11 cellular contexts compared by ENCODE assay signal in the genomic region with DNA sequence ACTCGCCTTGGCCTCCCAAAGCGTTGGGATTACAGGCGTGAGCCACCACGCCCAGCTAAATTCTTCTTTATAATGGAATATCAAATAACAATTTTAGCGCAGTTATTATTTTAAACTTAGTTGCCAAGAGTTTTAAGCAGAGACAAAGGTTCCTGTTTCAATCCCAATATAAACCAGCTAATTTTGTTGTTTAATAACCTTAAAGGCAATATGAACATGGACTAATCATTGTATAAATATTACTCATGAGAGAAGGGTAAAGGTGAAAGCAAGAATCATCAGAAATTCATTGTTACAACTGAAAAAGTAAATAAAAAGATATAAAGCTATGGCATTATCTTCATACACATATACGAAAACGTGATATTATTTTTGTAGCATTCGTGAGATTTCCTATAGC. TPM values are rescaled to one million over a fixed set of nuclear protein-coding genes. Genes with fewer than 3 reads are reported as not detected.
"Had no signal": no experiment of that assay in that cellular context is flagged by ENCODE, and none has a peak within 500 bp of the region (broad histone marks: within the 10 kb centered on the region; RNA-seq: fewer than 3 reads in every experiment).

No MANE protein-coding gene starts in this region.

- H3K27me3 Mint-ChIP-seq: IgD-negative memory B cell had no signal

- H3K4me3 Mint-ChIP-seq: HFFc6, IgD-negative memory B cell had no signal

- H3K27ac ChIP-seq: GM23248, HL-60 had no signal

- DNase-seq: GM23248, GOT3, H7, HFFc6 had no signal

- H3K27ac Mint-ChIP-seq: HFFc6, IgD-negative memory B cell had no signal

- H2AFZ ChIP-seq: GM23248 had no signal

- H3K9ac ChIP-seq: GM23248 had no signal

- ATAC-seq: HCT116 had no signal

- H3K4me3 ChIP-seq: GM23248, HAP-1 had no signal

- H3K9me3 Mint-ChIP-seq: HFFc6, IgD-negative memory B cell had no signal

- FAIRE-seq: HepG2 had no signal

- H3K9me3 ChIP-seq: HAP-1 had no signal

RNA-seq across cellular contexts. Expression of a gene that starts 38.7 kb away (rescaled TPM):
- total RNA-seq: GM23248, H4, H7, HepG2, HFFc6, HT1080 had no signal
- polyA plus RNA-seq: GM23248, HepG2, IgD-negative memory B cell had no signal
